Comparison of ENCODE assay signal across 28 cellular contexts in genomic region chr10:129894721-129895120, GRCh38.
DNase-seq lines count a peak whose midpoint lies in the region; ATAC-seq, FAIRE-seq and TF ChIP-seq lines count a peak whose summit lies in the region.
"Had no signal": no experiment of that assay in that cellular context is flagged by ENCODE, and none has a peak within 500 bp of the region (broad histone marks: within the 10 kb centered on the region; RNA-seq: fewer than 3 reads in every experiment).

No MANE protein-coding gene starts in this region.

- H3K23ac ChIP-seq in H1 (ENCODE audit: insufficient read length), result no peak overlapping the region

- H2BK12ac ChIP-seq in H1 (ENCODE audit: low read depth, low read length), result 0 out of 2 replicates have a peak overlapping the region, but pooled peaks have one; percentile 75

- H4K5ac ChIP-seq in H1 (ENCODE audit: insufficient read length, low read depth, low read length), result no peak overlapping the region

- H3K79me2 ChIP-seq in H1 (ENCODE audit: control insufficient read depth in 1 of 2, insufficient read depth in 2 of 2, low read length in 2 of 2), result no peaks in the 10 kb centered on the region
- peaks cover 88% of the 10 kb centered on the region for H3K79me2 ChIP-seq in osteoblast (ENCODE audit: insufficient read depth, low read length)

- no peak overlapping the region for H3K18ac ChIP-seq in H1 (ENCODE audit: extremely low read depth, low read length)

- H3K79me1 ChIP-seq in H1 (ENCODE audit: low read depth, low read length), result no peaks in the 10 kb centered on the region

- H3K9ac ChIP-seq in H1 (replicated peaks in 1 of 4; ENCODE audit: extremely low read depth in 1 of 4, low read depth in 3 of 4, low read length in 3 of 4), result no peak overlapping the region

- H2AFZ ChIP-seq in H1 (ENCODE audit: low read length) (no peak overlapping the region), osteoblast (ENCODE audit: low read length) (no peak overlapping the region)

- no peak overlapping the region for H4K8ac ChIP-seq in H1 (ENCODE audit: extremely low read depth, insufficient read depth, low read length)

- H2BK20ac ChIP-seq in H1 (ENCODE audit: low read length), result 0 out of 2 replicates have a peak overlapping the region, but pooled peaks have one; percentile 72

- H3K27me3 ChIP-seq in H1 (replicated peaks in 1 of 4; ENCODE audit: control insufficient read depth in 3 of 4, extremely low read depth in 1 of 4, insufficient read depth in 3 of 4, low read length in 3 of 4) (peaks cover 0 to 4% (median 0%) of the 10 kb centered on the region in 4 experiments; a peak in 3 of 7 replicates), osteoblast (ENCODE audit: insufficient read depth, low read length) (no peaks in the 10 kb centered on the region)

- no peak overlapping the region for H3K4me2 ChIP-seq in H1 (ENCODE audit: insufficient read depth in 1 of 2, low read depth in 2 of 2, low read length in 2 of 2)
- no peak overlapping the region for H3K4me2 ChIP-seq in osteoblast (ENCODE audit: insufficient read depth, low read length)
- H3K4me2 ChIP-seq: A549 had no signal

- no peak for ATAC-seq in GM19351 (IDR thresholded peaks at IDR 0.05; ENCODE audit: unreplicated experiment)
- no peak for ATAC-seq in GM21576 (IDR thresholded peaks at IDR 0.05; ENCODE audit: unreplicated experiment)
- ATAC-seq: A549, GM12878, T-cell had no signal

- TF ChIP-seq POLR2A in H1 (IDR thresholded peaks at IDR 0.05; ENCODE audit: control extremely low read depth in 1 of 2, low read depth in 2 of 2, low read length in 2 of 2), result no peak

- CTCF ChIA-PET in H1 (lab: Charles Lee; ENCODE audit: partially characterized antibody), result interaction anchor here (0.6 to 12.5 kb wide), 13 partner anchors 11 to 641 kb away, joined by 3 to 131 read pairs (median 3); no protein-coding TSS in a partner anchor

- H3K14ac ChIP-seq in H1 (ENCODE audit: insufficient read length), result no peak overlapping the region

- no peaks in the 10 kb centered on the region for H3K23me2 ChIP-seq in H1 (ENCODE audit: low read depth, low read length)

- no peak overlapping the region for H2AK5ac ChIP-seq in H1 (ENCODE audit: low read depth, low read length)

- no peak overlapping the region for H3K4me3 ChIP-seq in H1 (ENCODE audit: extremely low read depth in 1 of 4, insufficient read depth in 2 of 4, low read depth in 3 of 4, low read length in 4 of 4)
- no peak overlapping the region for H3K4me3 ChIP-seq in osteoblast (ENCODE audit: insufficient read depth, low read length)
- H3K4me3 ChIP-seq: A549, GM12878 had no signal

- POLR2A ChIA-PET in H1 (lab: Charles Lee; ENCODE audit: partially characterized antibody), result no interaction called here

- H4K91ac ChIP-seq in H1 (replicated peaks; ENCODE audit: insufficient read length, low read length), result no peak overlapping the region

- H2BK5ac ChIP-seq in H1 (ENCODE audit: low read depth, low read length), result peak overlapping the region; percentile 60; the same call in 1 of the 2 replicates

- H3K4ac ChIP-seq in H1 (replicated peaks; ENCODE audit: insufficient read length, low read depth, low read length), result peak overlapping the region; percentile 12

- H3K4me1 ChIP-seq in H1 (replicated peaks in 1 of 4; ENCODE audit: control insufficient read depth in 3 of 4, insufficient read depth in 4 of 4, low read length in 3 of 4) (peaks cover 5 to 39% (median 13%) of the 10 kb centered on the region in 4 experiments), osteoblast (ENCODE audit: insufficient read depth, low read length) (no peaks in the 10 kb centered on the region)
- H3K4me1 ChIP-seq: A549 had no signal

- H2BK15ac ChIP-seq in H1 (ENCODE audit: low read length), result peak overlapping the region; percentile 53; the same call in 1 of the 2 replicates

- in situ Hi-C loops in GM13976 (cut with MboI; ENCODE audit: low sequenced_read_pairs, unreplicated experiment), result no loop called here

- H3K56ac ChIP-seq in H1 (replicated peaks; ENCODE audit: insufficient read length, low read depth, low read length), result no peak overlapping the region

- no peak for TF ChIP-seq RAD21 in H1 (IDR thresholded peaks at IDR 0.05 in 1 of 2, conservative IDR thresholded peaks at IDR 0.05 in 1 of 2; ENCODE audit: low read depth in 2 of 2, low read length in 2 of 2)

- H3K36me3 ChIP-seq in H1 (ENCODE audit: control insufficient read depth in 2 of 4, insufficient read depth in 4 of 4, low read length in 3 of 4) (no peaks in the 10 kb centered on the region), osteoblast (ENCODE audit: insufficient read depth, low read length) (no peaks in the 10 kb centered on the region)

- H3K27ac ChIP-seq in H1 (ENCODE audit: low read depth, low read length) (no peak overlapping the region), osteoblast (ENCODE audit: low read depth, low read length) (no peak overlapping the region)
- H3K27ac ChIP-seq: A549, RWPE1 had no signal

- H4K20me1 ChIP-seq in H1 (replicated peaks in 1 of 2; ENCODE audit: control insufficient read depth in 1 of 2, insufficient read depth in 2 of 2, low read length in 2 of 2) (no peaks in the 10 kb centered on the region), osteoblast (ENCODE audit: insufficient read depth, low read length) (peaks cover 64% of the 10 kb centered on the region)

- 98% methylated on average over 4 of the region's 4 CpGs; no CpG with 5 or more reads in 1 of the 2 experiments for WGBS in H1 (ENCODE audit: extremely low coverage in 1 of 2, insufficient coverage in 1 of 2, insufficient read length in 1 of 2, insufficient replicate concordance in 2 of 2, low coverage in 1 of 2, low lambda C conversion rate in 2 of 2, missing lambda C conversion rate in 1 of 2), 2 experiments

- FAIRE-seq in H1 (lab: Jason Lieb, UNC), result no peak
- FAIRE-seq: A549, GM12878 had no signal

- H2BK120ac ChIP-seq in H1 (replicated peaks; ENCODE audit: low read depth, low read length), result no peak overlapping the region

- TF ChIP-seq EP300 in H1 (IDR thresholded peaks at IDR 0.05; ENCODE audit: borderline replicate concordance in 1 of 2, low read depth in 2 of 2, low read length in 2 of 2), result no peak

- DNase-seq in GM13976 (ENCODE audit: low spot score) (peak; percentile 14), HuH-7 (ENCODE audit: low spot score) (peak; percentile 33), H1 (ENCODE audit: low read depth in 1 of 2, low spot score in 2 of 2) (no peak), osteoblast (ENCODE audit: insufficient read length, low spot score, missing footprints) (peak; percentile 92), NCI-H446 treated with DMSO at 0.1 percent for 48 hours (lab: John Stamatoyannopoulos, UW) (no peak)
- DNase-seq: AML-193; C1 segment of cervical spinal cord; CD4-positive, alpha-beta memory T cell; COR-L47; DMS79; EL; GDM1; H7; HFFc6; Karpas-422; NCI-H1092 treated with DMSO at 0.1 percent for 48 hours; NCI-H1436; NCI-H187 treated with DMSO at 0.1 percent for 48 hours; NCI-H2107; NCI-H524 treated with DMSO at 0.1 percent for 48 hours; NCI-H82; SHP77; T-cell had no signal

- H3K9me3 ChIP-seq in H1 (ENCODE audit: insufficient read depth in 2 of 2, low read depth in 1 of 2, low read length in 1 of 2) (no peaks in the 10 kb centered on the region), osteoblast (ENCODE audit: low read depth, low read length) (no peaks in the 10 kb centered on the region)
- H3K9me3 ChIP-seq: A549 had no signal

- TF ChIP-seq CTCF in GM13976 (IDR thresholded peaks at IDR 0.05; ENCODE audit: borderline replicate concordance, control extremely low read depth, extremely low read depth, insufficient read depth, missing control alignments) (no peak), H1 (IDR thresholded peaks at IDR 0.05; ENCODE audit: control extremely low read depth in 1 of 3, insufficient read depth in 1 of 3, low read depth in 1 of 3, low read length in 3 of 3) (no peak), osteoblast (IDR thresholded peaks at IDR 0.05; ENCODE audit: extremely low read depth, low read depth, low read length) (no peak)

TF ChIP-seq in H1, 55 proteins besides CTCF, POLR2A, EP300 and RAD21 (continues in another document):
- TF ChIP-seq SP4 (IDR thresholded peaks at IDR 0.05; ENCODE audit: low read length) (no peak), HDAC2 (IDR thresholded peaks at IDR 0.05; ENCODE audit: borderline replicate concordance in 1 of 2, low read depth in 2 of 2, low read length in 2 of 2) (no peak)

Comparison
In these comparisons a context has a peak if more than half of its experiments do, and no peak if none do; other contexts are left out.
1. DNase-seq: peak in GM13976 (single experiment), HuH-7 (single experiment) and osteoblast (single experiment); none in H1 (0 of 2) and NCI-H446 treated with DMSO at 0.1 percent for 48 hours (single experiment).